ENCODE assay signal across 11 cellular contexts in genomic region chr1:14482784-14483183, GRCh38.
"Had no signal": no experiment of that assay in that cellular context is flagged by ENCODE, and none has a peak within 500 bp of the region (broad histone marks: within the 10 kb centered on the region; RNA-seq: fewer than 3 reads in every experiment).

No MANE protein-coding gene starts in this region.

- H3K4me3 ChIP-seq: GM23248, GM23338, HAP-1 had no signal

- H3K36me3 ChIP-seq: HAP-1 had no signal

- H3K27ac ChIP-seq: GM23248 had no signal

- H3K4me2 ChIP-seq: GM23338 had no signal

- ATAC-seq: GM23338, HCT116 had no signal

- H3K9me3 ChIP-seq: HAP-1 had no signal

- H2AFZ ChIP-seq: GM23248, GM23338 had no signal

- H3K9ac ChIP-seq: GM23248 had no signal

- FAIRE-seq: H1, H54 had no signal

- DNase-seq: GM23248, GOT3, H7, H9, HCEC 1CT, HFFc6 had no signal
